8 cellular contexts compared by ENCODE assay signal in the genomic region with DNA sequence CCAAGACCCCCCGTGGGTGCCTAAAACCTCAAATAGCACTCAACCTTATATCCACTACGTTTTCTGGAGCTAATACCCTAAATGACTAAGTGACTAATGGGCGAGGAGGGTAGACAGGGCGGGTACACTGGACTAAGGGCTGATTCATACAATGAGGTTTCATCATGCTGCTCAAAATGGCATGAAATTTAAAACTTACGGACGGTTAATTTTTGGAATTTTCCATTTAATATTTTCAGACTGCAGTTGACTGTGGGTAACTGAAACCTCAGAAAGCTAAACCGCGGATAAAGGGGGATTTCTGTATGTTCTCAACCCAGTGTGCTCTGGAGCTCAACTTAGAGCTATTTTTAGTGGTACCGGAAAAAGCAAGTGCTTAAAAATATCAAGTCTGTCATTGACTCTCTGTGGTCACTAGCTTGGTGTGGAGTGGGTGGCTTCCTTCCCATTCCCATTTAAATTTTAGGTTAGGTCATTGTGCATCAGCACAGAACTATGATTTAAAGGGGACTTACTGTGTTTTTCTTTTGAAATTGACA.
DNase-seq lines count a peak whose midpoint lies in the region; ATAC-seq and TF ChIP-seq lines count a peak whose summit lies in the region.

No MANE protein-coding gene starts in this region.

- no peak overlapping the region for H3K27ac ChIP-seq in uterus

- H3K9me3 ChIP-seq in uterus, result no peaks in the 10 kb centered on the region

- ATAC-seq in GM21723 (IDR thresholded peaks at IDR 0.05; ENCODE audit: unreplicated experiment), result peak; percentile 78
- no peak for ATAC-seq in HG03520 (IDR thresholded peaks at IDR 0.05; ENCODE audit: unreplicated experiment)

- no peak overlapping the region for H3K4me3 ChIP-seq in GM12864 (ENCODE audit: low read depth, low read length)
- peak overlapping the region in 1 of 2 donors; percentile 10 for H3K4me3 ChIP-seq in foreskin fibroblast (ENCODE audit: low read depth in 1 of 2, low read length in 2 of 2)
- H3K4me3 ChIP-seq in uterus, result no peak overlapping the region

- in situ Hi-C loops in G401 (cut with HindIII; ENCODE audit: low sequenced_read_pairs), result no loop called here

- no peak for TF ChIP-seq POLR2A in uterus (IDR thresholded peaks at IDR 0.05)

- TF ChIP-seq CTCF in GM12864 (IDR thresholded peaks at IDR 0.05; ENCODE audit: low read depth, low read length, missing control alignments), result no peak
- TF ChIP-seq CTCF in foreskin fibroblast (IDR thresholded peaks at IDR 0.05; ENCODE audit: low read depth, low read length), result no peak
- TF ChIP-seq CTCF in uterus (IDR thresholded peaks at IDR 0.05), result no peak

- H3K27me3 ChIP-seq in uterus, result no peaks in the 10 kb centered on the region

- H3K4me1 ChIP-seq in uterus, result no peaks in the 10 kb centered on the region

- H3K36me3 ChIP-seq in uterus, result no peaks in the 10 kb centered on the region

- DNase-seq in GM12864 (ENCODE audit: low read depth) (peak; percentile 65), NCI-H460 (ENCODE audit: extremely low read depth, low read depth) (peak; percentile 21), foreskin fibroblast (peak; percentile 75 to 89), uterus (no peak), G401 (ENCODE audit: low spot score) (no peak)
- no peak for DNase-seq in activated effector memory CD4-positive, alpha-beta T cell treated with Interleukin-2 at 50 U/mL for 16 hours

- intact Hi-C loops in uterus (cut with DNase I; ENCODE audit: low total_unique reads), result no loop called here

Comparison
In these comparisons a context has a peak if more than half of its experiments do, and no peak if none do; other contexts are left out.
1. DNase-seq: peak in GM12864 (single experiment), NCI-H460 (single experiment) and foreskin fibroblast (2 of 2); none in activated effector memory CD4-positive, alpha-beta T cell treated with Interleukin-2 at 50 U/mL for 16 hours (single experiment), uterus (0 of 2) and G401 (single experiment).